23 cellular contexts compared by ENCODE assay signal in the genomic region with DNA sequence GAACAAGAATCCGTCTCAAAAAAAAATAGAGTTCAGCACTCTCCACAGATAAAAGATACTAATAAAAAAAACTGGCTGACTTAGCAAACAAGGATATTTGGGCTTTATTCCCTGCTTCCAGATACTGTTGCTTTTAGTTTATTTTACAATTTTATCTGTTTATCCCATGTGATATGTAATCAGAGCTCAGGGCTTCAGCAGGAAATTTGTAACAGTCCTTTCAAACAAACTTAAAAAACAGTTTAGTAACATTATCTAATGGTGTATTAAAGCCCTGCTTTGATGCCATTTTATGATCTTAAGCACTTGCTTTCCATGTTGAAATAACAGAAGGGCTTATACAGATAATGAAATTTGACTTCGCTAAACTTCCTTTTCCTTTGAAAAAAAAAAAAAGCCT. TPM values are rescaled to one million over a fixed set of nuclear protein-coding genes. Genes with fewer than 3 reads are reported as not detected.
A peak's percentile ranks its signal among the peaks of the same experiment; 100 is the strongest.
DNase-seq lines count a peak whose midpoint lies in the region; ATAC-seq, FAIRE-seq and TF ChIP-seq lines count a peak whose summit lies in the region.
"Had no signal": no experiment of that assay in that cellular context is flagged by ENCODE, and none has a peak within 500 bp of the region (broad histone marks: within the 10 kb centered on the region; RNA-seq: fewer than 3 reads in every experiment).

No MANE protein-coding gene starts in this region.

- TF ChIP-seq CTCF in C4-2B (conservative IDR thresholded peaks at IDR 0.05), result no peak
- TF ChIP-seq CTCF in endothelial cell of umbilical vein (IDR thresholded peaks at IDR 0.05; ENCODE audit: extremely low read depth in 1 of 2, insufficient read depth in 1 of 2, low read depth in 1 of 2, low read length in 2 of 2), result no peak

- no peak overlapping the region for H2AFZ ChIP-seq in endothelial cell of umbilical vein (ENCODE audit: low read depth, low read length)
- H2AFZ ChIP-seq: GM23248 had no signal

- H3K27ac ChIP-seq in C4-2B (peak overlapping the region; percentile 29; the same call in 1 of the 2 replicates), SK-N-MC (peak overlapping the region; percentile 48), endothelial cell of umbilical vein (ENCODE audit: insufficient read depth, low read depth, low read length) (no peak overlapping the region)
- H3K27ac ChIP-seq: A549, GM23248 had no signal

- H3K9ac ChIP-seq in SK-N-MC (ENCODE audit: insufficient read length) (no peak overlapping the region), endothelial cell of umbilical vein (replicated peaks; ENCODE audit: extremely low read depth, insufficient read depth, low read length) (no peak overlapping the region)
- H3K9ac ChIP-seq: GM23248 had no signal

- no peaks in the 10 kb centered on the region for H4K20me1 ChIP-seq in endothelial cell of umbilical vein (replicated peaks; ENCODE audit: control insufficient read depth, extremely low read depth, insufficient read depth, low read length)

- H3K79me2 ChIP-seq in endothelial cell of umbilical vein (ENCODE audit: control insufficient read depth, insufficient read depth, low read length), result no peaks in the 10 kb centered on the region

- intact Hi-C loops in endothelial cell of umbilical vein (cut with micrococcal nuclease), result no loop called here

- ATAC-seq in GM19035 (IDR thresholded peaks at IDR 0.05; ENCODE audit: unreplicated experiment), result no peak
- ATAC-seq: A549; CD8-positive, alpha-beta T cell had no signal

- no peak overlapping the region for H3K4me2 ChIP-seq in endothelial cell of umbilical vein (ENCODE audit: insufficient read depth, low read length)
- H3K4me2 ChIP-seq: A549 had no signal

- no peaks in the 10 kb centered on the region for H3K9me1 ChIP-seq in endothelial cell of umbilical vein (replicated peaks; ENCODE audit: control insufficient read depth, extremely low read depth, insufficient read depth, low read length)

- H3K36me3 ChIP-seq in SK-N-MC (ENCODE audit: insufficient read depth, low read length) (no peaks in the 10 kb centered on the region), endothelial cell of umbilical vein (ENCODE audit: control insufficient read depth in 2 of 2, extremely low read depth in 1 of 2, insufficient read depth in 2 of 2, low read length in 2 of 2) (no peaks in the 10 kb centered on the region)

- TF ChIP-seq POLR2A in endothelial cell of umbilical vein (IDR thresholded peaks at IDR 0.05; ENCODE audit: low read depth, low read length), result no peak

- POLR2A ChIA-PET in endothelial cell of umbilical vein (lab: Charles Lee), result no interaction called here

- dilution Hi-C loops in endothelial cell of umbilical vein (cut with MboI; ENCODE audit: extremely low pct_ligation_motif_present, low sequenced_read_pairs), result no loop called here

- CTCF ChIA-PET in endothelial cell of umbilical vein (lab: Charles Lee), result no interaction called here

- H3K9me3 ChIP-seq in SK-N-MC (ENCODE audit: low read depth, low read length) (no peaks in the 10 kb centered on the region), endothelial cell of umbilical vein (replicated peaks; ENCODE audit: control insufficient read depth, insufficient read depth, low read length) (no peaks in the 10 kb centered on the region)
- H3K9me3 ChIP-seq: A549, Caco-2 had no signal

- DNase-seq in SK-N-MC (ENCODE audit: low read depth, low spot score), result no peak
- DNase-seq in endothelial cell of umbilical vein (ENCODE audit: low read depth, low spot score), result no peak
- DNase-seq in iris pigment epithelial cell (ENCODE audit: low read depth), result peak; percentile 1
- DNase-seq in NCI-H1417 treated with DMSO at 0.1 percent for 48 hours (lab: John Stamatoyannopoulos, UW), result no peak
- no peak for DNase-seq in islet precursor cell
- DNase-seq in NCI-H146 (lab: John Stamatoyannopoulos, UW), result no peak
- DNase-seq: 8988T; ACHN; C1 segment of cervical spinal cord; Caco-2; CD4-positive, CD25-positive, alpha-beta regulatory T cell; CD8-positive, alpha-beta T cell; DMS153; DND-41; H7 had no signal

- peak; percentile 18 for FAIRE-seq in endothelial cell of umbilical vein (lab: Jason Lieb, UNC)
- FAIRE-seq: A549, G401.6, GM12892, GM19239, H1 had no signal

- no TSS peak for BruUV-seq in endothelial cell of umbilical vein (replicated peaks; lab: Mats Ljungman, UMichigan)

- H3K4me3 ChIP-seq in SK-N-MC (no peak overlapping the region), endothelial cell of umbilical vein (replicated peaks in 1 of 3; ENCODE audit: insufficient read depth in 1 of 3, low read depth in 1 of 3, low read length in 3 of 3) (no peak overlapping the region)
- H3K4me3 ChIP-seq: A549, GM23248 had no signal

- H3K4me1 ChIP-seq in endothelial cell of umbilical vein (ENCODE audit: control insufficient read depth, extremely low read depth, insufficient read depth, low read length), result no peaks in the 10 kb centered on the region
- H3K4me1 ChIP-seq: A549, Caco-2 had no signal

- H3K27me3 ChIP-seq in endothelial cell of umbilical vein (ENCODE audit: control insufficient read depth in 2 of 2, insufficient read depth in 2 of 2, low read length in 2 of 2), result no peaks in the 10 kb centered on the region

TF ChIP-seq in endothelial cell of umbilical vein, 7 proteins besides CTCF, POLR2A, EP300 and RAD21:
- TF ChIP-seq POLR2AphosphoS5 (IDR thresholded peaks at IDR 0.05; ENCODE audit: insufficient read depth, low read depth, low read length) (no peak), MYC (IDR thresholded peaks at IDR 0.05; ENCODE audit: low read depth, low read length) (no peak), JUN (IDR thresholded peaks at IDR 0.05; ENCODE audit: borderline replicate concordance, insufficient read depth, insufficient read length, low read depth) (no peak), GATA2 (IDR thresholded peaks at IDR 0.05; ENCODE audit: insufficient read depth, insufficient read length, low read depth, low read length) (no peak), EZH2 (IDR thresholded peaks at IDR 0.05; ENCODE audit: borderline replicate concordance, low read depth, low read length, severe bottlenecking) (no peak), FOS (IDR thresholded peaks at IDR 0.05; ENCODE audit: borderline replicate concordance, insufficient read depth, low read length) (no peak)
- TF ChIP-seq, protein P1, sequence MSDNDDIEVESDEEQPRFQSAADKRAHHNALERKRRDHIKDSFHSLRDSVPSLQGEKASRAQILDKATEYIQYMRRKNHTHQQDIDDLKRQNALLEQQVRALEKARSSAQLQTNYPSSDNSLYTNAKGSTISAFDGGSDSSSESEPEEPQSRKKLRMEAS (IDR thresholded peaks at IDR 0.05; ENCODE audit: insufficient read depth, insufficient read length), result no peak

RNA-seq across cellular contexts. Expression of a gene that starts 28.1 kb away (rescaled TPM):
- total RNA-seq in endothelial cell of umbilical vein, result 5.4 and 6.7 TPM in 2 replicates
- 2.9 and 3.6 TPM in 2 replicates for polyA plus RNA-seq in endothelial cell of umbilical vein
- 3.9 and 4.4 TPM in 2 replicates for polyA plus RNA-seq in endothelial cell of umbilical vein (2011; cell fraction: cytosol; rRNA removed)
- polyA plus RNA-seq in endothelial cell of umbilical vein (2011; cell fraction: nucleus; rRNA removed), result 3.6 and 4.6 TPM in 2 replicates
- polyA plus RNA-seq in endothelial cell of umbilical vein (2012), result 4.1 and 6.9 TPM in 2 replicates
- polyA minus RNA-seq in endothelial cell of umbilical vein, result 7.2 and 8.7 TPM in 2 replicates
- polyA minus RNA-seq in endothelial cell of umbilical vein (2011; cell fraction: cytosol; rRNA and poly(A)+ RNA removed), result 9.4 TPM
- polyA minus RNA-seq in endothelial cell of umbilical vein (2011; cell fraction: nucleus; rRNA and poly(A)+ RNA removed), result 3.1 and 4.7 TPM in 2 replicates

RNA-seq across cellular contexts. Expression of a gene that starts 28.7 kb away (rescaled TPM):
- 28.2 and 34.5 TPM in 2 replicates for total RNA-seq in endothelial cell of umbilical vein
- 4.3 and 5.2 TPM in 2 replicates for polyA plus RNA-seq in endothelial cell of umbilical vein
- polyA plus RNA-seq in endothelial cell of umbilical vein (2011; cell fraction: cytosol; rRNA removed), result 4.2 and 4.6 TPM in 2 replicates
- polyA plus RNA-seq in endothelial cell of umbilical vein (2011; cell fraction: nucleus; rRNA removed), result 11.4 and 13.7 TPM in 2 replicates
- polyA plus RNA-seq in endothelial cell of umbilical vein (2012), result 6.0 and 6.5 TPM in 2 replicates
- polyA minus RNA-seq in endothelial cell of umbilical vein, result 25.8 and 40.7 TPM in 2 replicates
- polyA minus RNA-seq in endothelial cell of umbilical vein (2011; cell fraction: cytosol; rRNA and poly(A)+ RNA removed), result 14.7 TPM
- polyA minus RNA-seq in endothelial cell of umbilical vein (2011; cell fraction: nucleus; rRNA and poly(A)+ RNA removed), result 40.8 and 52.8 TPM in 2 replicates
